24 cellular contexts compared by ENCODE assay signal in the genomic region with DNA sequence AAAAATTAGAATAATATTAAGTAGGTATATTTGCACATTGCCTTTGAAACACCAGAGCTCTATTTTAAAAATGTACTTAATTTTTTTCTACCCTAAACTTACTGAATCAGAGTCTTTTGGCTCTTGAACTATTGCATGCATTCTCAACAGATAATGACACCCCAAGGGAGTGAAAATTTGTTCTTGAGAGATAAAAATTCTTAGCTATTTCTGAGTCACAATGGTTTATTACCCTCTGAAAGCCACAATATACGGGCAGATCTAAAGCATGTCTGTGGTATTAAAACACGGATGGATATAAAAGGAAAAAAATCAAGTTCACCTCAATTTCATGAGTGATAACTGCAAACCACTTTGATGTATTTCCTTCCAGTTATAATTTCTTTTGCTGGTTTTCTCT.
"Had no signal": no experiment of that assay in that cellular context is flagged by ENCODE, and none has a peak within 500 bp of the region (broad histone marks: within the 10 kb centered on the region; RNA-seq: fewer than 3 reads in every experiment).

No MANE protein-coding gene starts in this region.

- H3K4me1 Mint-ChIP-seq: immature natural killer cell; naive thymus-derived CD4-positive, alpha-beta T cell; neural crest cell had no signal

- H3K27me3 ChIP-seq: adrenal gland, body of pancreas, hepatocyte, sigmoid colon, vagina had no signal

- H2AFZ ChIP-seq: hepatocyte had no signal

- H3K4me3 Mint-ChIP-seq: activated naive CD8-positive, alpha-beta T cell; immature natural killer cell; naive thymus-derived CD4-positive, alpha-beta T cell; neural crest cell; type B pancreatic cell had no signal

- H3K79me2 ChIP-seq: hepatocyte had no signal

- H3K27ac ChIP-seq: adrenal gland, body of pancreas, hepatocyte, left ventricle myocardium inferior, sigmoid colon, thoracic aorta, vagina had no signal

- ATAC-seq: body of pancreas; naive thymus-derived CD4-positive, alpha-beta T cell had no signal

- H3K36me3 ChIP-seq: adrenal gland, left ventricle myocardium inferior, sigmoid colon, thoracic aorta, vagina had no signal

- H3K9me3 ChIP-seq: adrenal gland, body of pancreas, left ventricle myocardium inferior, sigmoid colon, thoracic aorta, vagina had no signal

- H3K4me2 ChIP-seq: hepatocyte had no signal

- H3K27me3 Mint-ChIP-seq: activated naive CD8-positive, alpha-beta T cell; naive thymus-derived CD4-positive, alpha-beta T cell; type B pancreatic cell had no signal

- H3K9me3 Mint-ChIP-seq: neural crest cell, type B pancreatic cell had no signal

- H3K4me1 ChIP-seq: adrenal gland, body of pancreas, sigmoid colon, vagina had no signal

- FAIRE-seq: frontal cortex, TTC549 had no signal

- H3K27ac Mint-ChIP-seq: activated naive CD8-positive, alpha-beta T cell; immature natural killer cell; naive thymus-derived CD4-positive, alpha-beta T cell; type B pancreatic cell had no signal

- H3K4me3 ChIP-seq: adrenal gland, body of pancreas, hepatocyte, left ventricle myocardium inferior, sigmoid colon, thoracic aorta, vagina had no signal

- DNase-seq: activated naive CD4-positive, alpha-beta T cell; activated T-cell treated with anti-CD3 and anti-CD28 coated beads, Interleukin-2, amount 50 U/mL, for 1 hour; adrenal gland; body of pancreas; caudate nucleus; dermis blood vessel endothelial cell; effector CD8-positive, alpha-beta T cell; glutamatergic neuron; immature natural killer cell; left ventricle myocardium inferior; naive thymus-derived CD4-positive, alpha-beta T cell; occipital lobe; retina; sigmoid colon; stimulated activated CD4-positive, alpha-beta T cell treated with anti-CD3 and anti-CD28 coated beads, Interleukin-4, amount 100 ng/mL, for 1 hour; stimulated activated naive CD4-positive, alpha-beta T cell had no signal

- H3K36me3 Mint-ChIP-seq: activated naive CD8-positive, alpha-beta T cell; immature natural killer cell; naive thymus-derived CD4-positive, alpha-beta T cell; type B pancreatic cell had no signal
